12 cellular contexts compared by ENCODE assay signal in genomic region chr10:58023341-58024073, GRCh38.
DNase-seq lines count a peak whose midpoint lies in the region; ATAC-seq and TF ChIP-seq lines count a peak whose summit lies in the region.
"Had no signal": no experiment of that assay in that cellular context is flagged by ENCODE, and none has a peak within 500 bp of the region (broad histone marks: within the 10 kb centered on the region; RNA-seq: fewer than 3 reads in every experiment).

No MANE protein-coding gene starts in this region.

- H3K27me3 ChIP-seq in mammary epithelial cell (ENCODE audit: insufficient read depth, low read length) (no peaks in the 10 kb centered on the region), tibial nerve (no peaks in the 10 kb centered on the region), aorta (ENCODE audit: control insufficient read depth in 1 of 2, insufficient read depth in 2 of 2, low read length in 1 of 2) (no peaks in the 10 kb centered on the region)

- CTCF ChIA-PET in mammary epithelial cell (lab: Charles Lee; ENCODE audit: low non-redundant PET), result no interaction called here

- dilution Hi-C loops in mammary epithelial cell (cut with HindIII; ENCODE audit: low sequenced_read_pairs), result no loop called here

- H4K20me1 ChIP-seq in mammary epithelial cell (ENCODE audit: insufficient read depth, low read length), result no peaks in the 10 kb centered on the region

- H3K36me3 ChIP-seq in mammary epithelial cell (ENCODE audit: insufficient read depth, low read length) (no peaks in the 10 kb centered on the region), tibial nerve (no peaks in the 10 kb centered on the region), aorta (ENCODE audit: control insufficient read depth in 1 of 2, insufficient read depth in 2 of 2, low read length in 1 of 2) (no peaks in the 10 kb centered on the region)
- H3K36me3 ChIP-seq: HAP-1 had no signal

- intact Hi-C loops in mammary epithelial cell (cut with micrococcal nuclease), result no loop called here
- intact Hi-C loops in aorta (cut with DNase I), result no loop called here

- H3K9ac ChIP-seq in mammary epithelial cell (ENCODE audit: insufficient read depth, low read length), result peak overlapping the region; percentile 48

- WGBS in mammary epithelial cell (ENCODE audit: low coverage, missing lambda C conversion rate), result 3% methylated on average over 2 of the region's 2 CpGs
- 1 to 11% methylated on average over 2 of the region's 2 CpGs for WGBS in tibial nerve, 2 donors
- WGBS in aorta, 2 donors, result 0% methylated on average over 2 of the region's 2 CpGs

- no peaks in the 10 kb centered on the region for H3K79me2 ChIP-seq in mammary epithelial cell (ENCODE audit: insufficient read depth, low read length)

- DNase-seq in ELR (ENCODE audit: low read depth) (peak; percentile 95), HS-27A (ENCODE audit: low read depth) (peak; percentile 60), mammary epithelial cell (peak; percentile 83), omental fat pad (ENCODE audit: low spot score) (no peak), tibial nerve (ENCODE audit: low spot score in 2 of 2) (no peak), substantia nigra (lab: John Stamatoyannopoulos, UW) (no peak), aorta (no peak), HuH-7.5 (ENCODE audit: low spot score) (no peak)
- DNase-seq: GF-D8; NCI-H1436; stimulated activated CD4-positive, alpha-beta T cell treated with anti-CD3 and anti-CD28 coated beads, Interleukin-1b, Interleukin-23, amount 100 ng/mL, for 48 hours had no signal

- TF ChIP-seq EP300 in tibial nerve (IDR thresholded peaks at IDR 0.05), result no peak

- H3K4me3 ChIP-seq in mammary epithelial cell (replicated peaks in 1 of 3; ENCODE audit: insufficient read depth in 1 of 3, low read depth in 2 of 3, low read length in 3 of 3), result no peak overlapping the region
- no peak overlapping the region for H3K4me3 ChIP-seq in tibial nerve
- H3K4me3 ChIP-seq in aorta (ENCODE audit: low read length in 2 of 2), result no peak overlapping the region
- H3K4me3 ChIP-seq: HAP-1 had no signal

- in situ Hi-C loops in mammary epithelial cell (cut with MboI; ENCODE audit: low sequenced_read_pairs in 2 of 2), result no loop called here

- TF ChIP-seq POLR2A in tibial nerve (IDR thresholded peaks at IDR 0.05), result no peak

- H3K4me1 ChIP-seq in mammary epithelial cell (ENCODE audit: insufficient read depth, low read length) (peaks cover 28% of the 10 kb centered on the region), tibial nerve (no peaks in the 10 kb centered on the region), aorta (ENCODE audit: control insufficient read depth in 1 of 2, insufficient read depth in 2 of 2, low read length in 2 of 2) (peaks cover 0 to 1% of the 10 kb centered on the region in 2 donors)

- peak overlapping the region; percentile 90 for H3K27ac ChIP-seq in mammary epithelial cell (ENCODE audit: insufficient read depth, low read depth, low read length)
- no peak overlapping the region for H3K27ac ChIP-seq in tibial nerve
- H3K27ac ChIP-seq in substantia nigra (ENCODE audit: low read depth, low read length, poor library complexity, severe bottlenecking), result no peak overlapping the region
- no peak overlapping the region for H3K27ac ChIP-seq in aorta (ENCODE audit: low read depth in 1 of 2, low read length in 2 of 2)

- ATAC-seq in omental fat pad (ENCODE audit: low FRiP score) (peak; percentile 85), aorta (ENCODE audit: low FRiP score) (no peak)

- H2AFZ ChIP-seq in mammary epithelial cell (ENCODE audit: low read depth, low read length), result peak overlapping the region; percentile 55

- no peaks in the 10 kb centered on the region for H3K9me3 ChIP-seq in mammary epithelial cell (replicated peaks; ENCODE audit: insufficient read depth, low read length)
- H3K9me3 ChIP-seq in tibial nerve, result no peaks in the 10 kb centered on the region
- peaks cover 2% of the 10 kb centered on the region for H3K9me3 ChIP-seq in aorta (ENCODE audit: control insufficient read depth, low read length)
- H3K9me3 ChIP-seq: HAP-1 had no signal

- peak overlapping the region; percentile 69 for H3K4me2 ChIP-seq in mammary epithelial cell (ENCODE audit: insufficient read depth, low read depth, low read length)

- TF ChIP-seq CTCF in mammary epithelial cell (conservative IDR thresholded peaks at IDR 0.05 in 1 of 2, IDR thresholded peaks at IDR 0.05 in 1 of 2; ENCODE audit: extremely low read depth in 1 of 2, insufficient read depth in 1 of 2, low read depth in 1 of 2, low read length in 2 of 2) (no peak), omental fat pad (IDR thresholded peaks at IDR 0.05) (no peak), tibial nerve (IDR thresholded peaks at IDR 0.05) (no peak)

- TSS peak; percentile 85 for BruUV-seq in mammary epithelial cell (replicated peaks; lab: Mats Ljungman, UMichigan)

Comparison
In these comparisons a context has a peak if more than half of its experiments do, and no peak if none do; other contexts are left out.
1. DNase-seq: peak in ELR (single experiment), HS-27A (single experiment) and mammary epithelial cell (single experiment); none in omental fat pad (single experiment), tibial nerve (0 of 2), substantia nigra (0 of 49), aorta (0 of 2) and HuH-7.5 (single experiment).